ENCODE assay signal across 1 cellular context in genomic region chr15:90660195-90660995, GRCh38.
TF ChIP-seq lines count a peak whose summit lies in the region.

No MANE protein-coding gene starts in this region.

TF ChIP-seq in K562, 482 proteins besides CTCF, POLR2A, EP300 and RAD21 (continued from another document and continues in another):
- no peak for TF ChIP-seq ZFP30 (CRISPR knock-in tag; IDR thresholded peaks at IDR 0.05; ENCODE audit: borderline replicate concordance)
- no peak for TF ChIP-seq CTCFL (IDR thresholded peaks at IDR 0.05; ENCODE audit: borderline replicate concordance, insufficient read depth, low read depth, low read length, poor library complexity, severe bottlenecking)
- no peak for TF ChIP-seq TARDBP (IDR thresholded peaks at IDR 0.05)
- no peak for TF ChIP-seq ZNF655 (CRISPR knock-in tag; IDR thresholded peaks at IDR 0.05)
- TF ChIP-seq, protein P1, sequence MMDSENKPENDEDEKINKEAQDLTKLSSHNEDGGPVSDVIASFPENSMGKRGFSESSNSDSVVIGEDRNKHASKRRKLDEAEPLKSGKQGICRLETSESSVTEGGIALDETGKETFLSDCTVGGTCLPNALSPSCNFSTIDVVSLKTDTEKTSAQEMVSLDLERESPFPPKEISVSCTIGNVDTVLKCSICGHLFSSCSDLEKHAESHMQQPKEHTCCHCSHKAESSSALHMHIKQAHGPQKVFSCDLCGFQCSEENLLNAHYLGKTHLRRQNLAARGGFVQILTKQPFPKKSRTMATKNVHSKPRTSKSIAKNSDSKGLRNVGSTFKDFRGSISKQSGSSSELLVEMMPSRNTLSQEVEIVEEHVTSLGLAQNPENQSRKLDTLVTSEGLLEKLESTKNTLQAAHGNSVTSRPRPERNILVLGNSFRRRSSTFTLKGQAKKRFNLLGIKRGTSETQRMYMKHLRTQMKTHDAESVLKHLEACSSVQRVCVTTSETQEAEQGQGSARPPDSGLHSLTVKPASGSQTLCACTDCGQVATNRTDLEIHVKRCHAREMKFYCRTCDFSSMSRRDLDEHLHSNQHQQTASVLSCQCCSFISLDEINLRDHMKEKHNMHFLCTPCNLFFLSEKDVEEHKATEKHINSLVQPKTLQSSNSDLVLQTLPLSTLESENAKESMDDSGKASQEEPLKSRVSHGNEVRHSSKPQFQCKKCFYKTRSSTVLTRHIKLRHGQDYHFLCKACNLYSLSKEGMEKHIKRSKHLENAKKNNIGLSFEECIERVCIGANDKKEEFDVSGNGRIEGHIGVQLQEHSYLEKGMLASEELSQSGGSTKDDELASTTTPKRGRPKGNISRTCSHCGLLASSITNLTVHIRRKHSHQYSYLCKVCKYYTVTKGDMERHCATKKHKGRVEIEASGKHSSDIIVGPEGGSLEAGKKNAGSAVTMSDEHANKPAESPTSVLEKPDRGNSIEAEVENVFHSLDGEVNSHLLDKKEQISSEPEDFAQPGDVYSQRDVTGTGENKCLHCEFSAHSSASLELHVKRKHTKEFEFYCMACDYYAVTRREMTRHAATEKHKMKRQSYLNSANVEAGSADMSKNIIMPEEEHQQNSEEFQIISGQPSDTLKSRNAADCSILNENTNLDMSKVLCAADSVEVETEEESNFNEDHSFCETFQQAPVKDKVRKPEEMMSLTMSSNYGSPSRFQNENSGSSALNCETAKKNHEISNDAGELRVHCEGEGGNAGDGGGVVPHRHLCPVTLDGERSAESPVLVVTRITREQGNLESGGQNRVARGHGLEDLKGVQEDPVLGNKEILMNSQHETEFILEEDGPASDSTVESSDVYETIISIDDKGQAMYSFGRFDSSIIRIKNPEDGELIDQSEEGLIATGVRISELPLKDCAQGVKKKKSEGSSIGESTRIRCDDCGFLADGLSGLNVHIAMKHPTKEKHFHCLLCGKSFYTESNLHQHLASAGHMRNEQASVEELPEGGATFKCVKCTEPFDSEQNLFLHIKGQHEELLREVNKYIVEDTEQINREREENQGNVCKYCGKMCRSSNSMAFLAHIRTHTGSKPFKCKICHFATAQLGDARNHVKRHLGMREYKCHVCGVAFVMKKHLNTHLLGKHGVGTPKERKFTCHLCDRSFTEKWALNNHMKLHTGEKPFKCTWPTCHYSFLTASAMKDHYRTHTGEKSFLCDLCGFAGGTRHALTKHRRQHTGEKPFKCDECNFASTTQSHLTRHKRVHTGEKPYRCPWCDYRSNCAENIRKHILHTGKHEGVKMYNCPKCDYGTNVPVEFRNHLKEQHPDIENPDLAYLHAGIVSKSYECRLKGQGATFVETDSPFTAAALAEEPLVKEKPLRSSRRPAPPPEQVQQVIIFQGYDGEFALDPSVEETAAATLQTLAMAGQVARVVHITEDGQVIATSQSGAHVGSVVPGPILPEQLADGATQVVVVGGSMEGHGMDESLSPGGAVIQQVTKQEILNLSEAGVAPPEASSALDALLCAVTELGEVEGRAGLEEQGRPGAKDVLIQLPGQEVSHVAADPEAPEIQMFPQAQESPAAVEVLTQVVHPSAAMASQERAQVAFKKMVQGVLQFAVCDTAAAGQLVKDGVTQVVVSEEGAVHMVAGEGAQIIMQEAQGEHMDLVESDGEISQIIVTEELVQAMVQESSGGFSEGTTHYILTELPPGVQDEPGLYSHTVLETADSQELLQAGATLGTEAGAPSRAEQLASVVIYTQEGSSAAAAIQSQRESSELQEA (IDR thresholded peaks at IDR 0.05; ENCODE audit: low read depth), result no peak
- TF ChIP-seq DACH1 (IDR thresholded peaks at IDR 0.05; ENCODE audit: partially characterized antibody), result peak; percentile 92
- TF ChIP-seq RBM15 (IDR thresholded peaks at IDR 0.05; ENCODE audit: insufficient read depth, low read length), result no peak
- no peak for TF ChIP-seq GATAD2A (IDR thresholded peaks at IDR 0.05)
- no peak for TF ChIP-seq MXI1 (IDR thresholded peaks at IDR 0.05; ENCODE audit: low read depth, low read length)
- TF ChIP-seq NCOA2 (IDR thresholded peaks at IDR 0.05; ENCODE audit: partially characterized antibody in 2 of 2), result no peak
- no peak for TF ChIP-seq ZNF445 (CRISPR knock-in tag; IDR thresholded peaks at IDR 0.05; ENCODE audit: low read depth)
- TF ChIP-seq, protein P2, sequence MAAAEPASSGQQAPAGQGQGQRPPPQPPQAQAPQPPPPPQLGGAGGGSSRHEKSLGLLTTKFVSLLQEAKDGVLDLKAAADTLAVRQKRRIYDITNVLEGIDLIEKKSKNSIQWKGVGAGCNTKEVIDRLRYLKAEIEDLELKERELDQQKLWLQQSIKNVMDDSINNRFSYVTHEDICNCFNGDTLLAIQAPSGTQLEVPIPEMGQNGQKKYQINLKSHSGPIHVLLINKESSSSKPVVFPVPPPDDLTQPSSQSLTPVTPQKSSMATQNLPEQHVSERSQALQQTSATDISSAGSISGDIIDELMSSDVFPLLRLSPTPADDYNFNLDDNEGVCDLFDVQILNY (CRISPR knock-in tag; IDR thresholded peaks at IDR 0.05), result no peak
- TF ChIP-seq TAF9B (IDR thresholded peaks at IDR 0.05; ENCODE audit: partially characterized antibody), result peak; percentile 21
- TF ChIP-seq, protein P3, sequence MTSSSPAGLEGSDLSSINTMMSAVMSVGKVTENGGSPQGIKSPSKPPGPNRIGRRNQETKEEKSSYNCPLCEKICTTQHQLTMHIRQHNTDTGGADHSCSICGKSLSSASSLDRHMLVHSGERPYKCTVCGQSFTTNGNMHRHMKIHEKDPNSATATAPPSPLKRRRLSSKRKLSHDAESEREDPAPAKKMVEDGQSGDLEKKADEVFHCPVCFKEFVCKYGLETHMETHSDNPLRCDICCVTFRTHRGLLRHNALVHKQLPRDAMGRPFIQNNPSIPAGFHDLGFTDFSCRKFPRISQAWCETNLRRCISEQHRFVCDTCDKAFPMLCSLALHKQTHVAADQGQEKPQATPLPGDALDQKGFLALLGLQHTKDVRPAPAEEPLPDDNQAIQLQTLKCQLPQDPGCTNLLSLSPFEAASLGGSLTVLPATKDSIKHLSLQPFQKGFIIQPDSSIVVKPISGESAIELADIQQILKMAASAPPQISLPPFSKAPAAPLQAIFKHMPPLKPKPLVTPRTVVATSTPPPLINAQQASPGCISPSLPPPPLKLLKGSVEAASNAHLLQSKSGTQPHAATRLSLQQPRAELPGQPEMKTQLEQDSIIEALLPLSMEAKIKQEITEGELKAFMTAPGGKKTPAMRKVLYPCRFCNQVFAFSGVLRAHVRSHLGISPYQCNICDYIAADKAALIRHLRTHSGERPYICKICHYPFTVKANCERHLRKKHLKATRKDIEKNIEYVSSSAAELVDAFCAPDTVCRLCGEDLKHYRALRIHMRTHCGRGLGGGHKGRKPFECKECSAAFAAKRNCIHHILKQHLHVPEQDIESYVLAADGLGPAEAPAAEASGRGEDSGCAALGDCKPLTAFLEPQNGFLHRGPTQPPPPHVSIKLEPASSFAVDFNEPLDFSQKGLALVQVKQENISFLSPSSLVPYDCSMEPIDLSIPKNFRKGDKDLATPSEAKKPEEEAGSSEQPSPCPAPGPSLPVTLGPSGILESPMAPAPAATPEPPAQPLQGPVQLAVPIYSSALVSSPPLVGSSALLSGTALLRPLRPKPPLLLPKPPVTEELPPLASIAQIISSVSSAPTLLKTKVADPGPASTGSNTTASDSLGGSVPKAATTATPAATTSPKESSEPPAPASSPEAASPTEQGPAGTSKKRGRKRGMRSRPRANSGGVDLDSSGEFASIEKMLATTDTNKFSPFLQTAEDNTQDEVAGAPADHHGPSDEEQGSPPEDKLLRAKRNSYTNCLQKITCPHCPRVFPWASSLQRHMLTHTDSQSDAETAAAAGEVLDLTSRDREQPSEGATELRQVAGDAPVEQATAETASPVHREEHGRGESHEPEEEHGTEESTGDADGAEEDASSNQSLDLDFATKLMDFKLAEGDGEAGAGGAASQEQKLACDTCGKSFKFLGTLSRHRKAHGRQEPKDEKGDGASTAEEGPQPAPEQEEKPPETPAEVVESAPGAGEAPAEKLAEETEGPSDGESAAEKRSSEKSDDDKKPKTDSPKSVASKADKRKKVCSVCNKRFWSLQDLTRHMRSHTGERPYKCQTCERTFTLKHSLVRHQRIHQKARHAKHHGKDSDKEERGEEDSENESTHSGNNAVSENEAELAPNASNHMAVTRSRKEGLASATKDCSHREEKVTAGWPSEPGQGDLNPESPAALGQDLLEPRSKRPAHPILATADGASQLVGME (CRISPR knock-in tag; IDR thresholded peaks at IDR 0.05), result no peak
- TF ChIP-seq, protein P4, sequence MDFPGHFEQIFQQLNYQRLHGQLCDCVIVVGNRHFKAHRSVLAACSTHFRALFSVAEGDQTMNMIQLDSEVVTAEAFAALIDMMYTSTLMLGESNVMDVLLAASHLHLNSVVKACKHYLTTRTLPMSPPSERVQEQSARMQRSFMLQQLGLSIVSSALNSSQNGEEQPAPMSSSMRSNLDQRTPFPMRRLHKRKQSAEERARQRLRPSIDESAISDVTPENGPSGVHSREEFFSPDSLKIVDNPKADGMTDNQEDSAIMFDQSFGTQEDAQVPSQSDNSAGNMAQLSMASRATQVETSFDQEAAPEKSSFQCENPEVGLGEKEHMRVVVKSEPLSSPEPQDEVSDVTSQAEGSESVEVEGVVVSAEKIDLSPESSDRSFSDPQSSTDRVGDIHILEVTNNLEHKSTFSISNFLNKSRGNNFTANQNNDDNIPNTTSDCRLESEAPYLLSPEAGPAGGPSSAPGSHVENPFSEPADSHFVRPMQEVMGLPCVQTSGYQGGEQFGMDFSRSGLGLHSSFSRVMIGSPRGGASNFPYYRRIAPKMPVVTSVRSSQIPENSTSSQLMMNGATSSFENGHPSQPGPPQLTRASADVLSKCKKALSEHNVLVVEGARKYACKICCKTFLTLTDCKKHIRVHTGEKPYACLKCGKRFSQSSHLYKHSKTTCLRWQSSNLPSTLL (IDR thresholded peaks at IDR 0.05), result no peak
- TF ChIP-seq FOSL1 (tag; conservative IDR thresholded peaks at IDR 0.05), result peak; percentile 72
- no peak for TF ChIP-seq LEF1 (IDR thresholded peaks at IDR 0.05)
- TF ChIP-seq ZNF699 (CRISPR knock-in tag; IDR thresholded peaks at IDR 0.05; ENCODE audit: insufficient replicate concordance), result no peak
- 0 out of 2 replicates have a peak, but pooled peaks have one; percentile 41 for TF ChIP-seq MAX (CRISPR knock-in tag; IDR thresholded peaks at IDR 0.05)
- 0 out of 2 replicates have a peak, but pooled peaks have one; percentile 18 for TF ChIP-seq ZNF766 (CRISPR knock-in tag; conservative IDR thresholded peaks at IDR 0.05)
- TF ChIP-seq ZBTB34 (CRISPR knock-in tag; IDR thresholded peaks at IDR 0.05), result no peak
- TF ChIP-seq MCM5 (IDR thresholded peaks at IDR 0.05; ENCODE audit: low read depth), result no peak
- no peak for TF ChIP-seq IRF2 (CRISPR knock-in tag; IDR thresholded peaks at IDR 0.05)
- TF ChIP-seq, protein P5, sequence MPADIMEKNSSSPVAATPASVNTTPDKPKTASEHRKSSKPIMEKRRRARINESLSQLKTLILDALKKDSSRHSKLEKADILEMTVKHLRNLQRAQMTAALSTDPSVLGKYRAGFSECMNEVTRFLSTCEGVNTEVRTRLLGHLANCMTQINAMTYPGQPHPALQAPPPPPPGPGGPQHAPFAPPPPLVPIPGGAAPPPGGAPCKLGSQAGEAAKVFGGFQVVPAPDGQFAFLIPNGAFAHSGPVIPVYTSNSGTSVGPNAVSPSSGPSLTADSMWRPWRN (IDR thresholded peaks at IDR 0.05; ENCODE audit: low read depth), result no peak
- TF ChIP-seq CREM (IDR thresholded peaks at IDR 0.05; ENCODE audit: low read depth), result peak; percentile 71
- TF ChIP-seq NRF1 (conservative IDR thresholded peaks at IDR 0.05 in 1 of 2, IDR thresholded peaks at IDR 0.05 in 1 of 2), result 0 out of 4 replicates have a peak, but pooled peaks have one; percentile 34 to 44
- TF ChIP-seq POLR3G (IDR thresholded peaks at IDR 0.05; ENCODE audit: extremely low read depth, insufficient read length, insufficient replicate concordance), result no peak
- no peak for TF ChIP-seq ELF4 (CRISPR knock-in tag; IDR thresholded peaks at IDR 0.05)
- TF ChIP-seq POLR2G (IDR thresholded peaks at IDR 0.05; ENCODE audit: low read depth, low read length), result peak; percentile 39; the same call in 1 of the 2 replicates
- TF ChIP-seq HOMEZ (CRISPR knock-in tag; IDR thresholded peaks at IDR 0.05), result 0 out of 2 replicates have a peak, but pooled peaks have one; percentile 39
- peak; percentile 77; the same call in 1 of the 2 replicates for TF ChIP-seq ETV5 (CRISPR knock-in tag; IDR thresholded peaks at IDR 0.05; ENCODE audit: low read depth)
